Comparison of ENCODE assay signal across 1 cellular context in genomic region chr10:118108194-118109026, GRCh38.
TF ChIP-seq lines count a peak whose summit lies in the region.

No MANE protein-coding gene starts in this region.

TF ChIP-seq in HEK293, 187 proteins besides CTCF, POLR2A, EP300 and RAD21 (continued from another document and continues in another):
- TF ChIP-seq TSHZ1 (tag by site-specific recombination; IDR thresholded peaks at IDR 0.05; ENCODE audit: borderline replicate concordance) = 0 out of 2 replicates have a peak, but pooled peaks have one; percentile 54
- no peak for TF ChIP-seq ZNF274 (IDR thresholded peaks at IDR 0.05; ENCODE audit: low read length)
- TF ChIP-seq ZNF274 (tag by site-specific recombination; IDR thresholded peaks at IDR 0.05; ENCODE audit: borderline replicate concordance) = no peak
- TF ChIP-seq PBX3 (CRISPR knock-in tag; IDR thresholded peaks at IDR 0.05) = no peak
- peak; percentile 56; the same call in 1 of the 2 replicates for TF ChIP-seq GFI1B (tag by site-specific recombination; IDR thresholded peaks at IDR 0.05)
- TF ChIP-seq ZBTB8A (tag by site-specific recombination; IDR thresholded peaks at IDR 0.05) = 0 out of 2 replicates have a peak, but pooled peaks have one; percentile 47
- peak; percentile 49; the same call in 1 of the 2 replicates for TF ChIP-seq FEZF1 (tag by site-specific recombination; IDR thresholded peaks at IDR 0.05)
- TF ChIP-seq, protein P1, sequence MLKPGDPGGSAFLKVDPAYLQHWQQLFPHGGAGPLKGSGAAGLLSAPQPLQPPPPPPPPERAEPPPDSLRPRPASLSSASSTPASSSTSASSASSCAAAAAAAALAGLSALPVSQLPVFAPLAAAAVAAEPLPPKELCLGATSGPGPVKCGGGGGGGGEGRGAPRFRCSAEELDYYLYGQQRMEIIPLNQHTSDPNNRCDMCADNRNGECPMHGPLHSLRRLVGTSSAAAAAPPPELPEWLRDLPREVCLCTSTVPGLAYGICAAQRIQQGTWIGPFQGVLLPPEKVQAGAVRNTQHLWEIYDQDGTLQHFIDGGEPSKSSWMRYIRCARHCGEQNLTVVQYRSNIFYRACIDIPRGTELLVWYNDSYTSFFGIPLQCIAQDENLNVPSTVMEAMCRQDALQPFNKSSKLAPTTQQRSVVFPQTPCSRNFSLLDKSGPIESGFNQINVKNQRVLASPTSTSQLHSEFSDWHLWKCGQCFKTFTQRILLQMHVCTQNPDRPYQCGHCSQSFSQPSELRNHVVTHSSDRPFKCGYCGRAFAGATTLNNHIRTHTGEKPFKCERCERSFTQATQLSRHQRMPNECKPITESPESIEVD (tag by site-specific recombination; IDR thresholded peaks at IDR 0.05) = peak; percentile 95
- 0 out of 2 replicates have a peak, but pooled peaks have one; percentile 25 for TF ChIP-seq PRDM1 (tag by site-specific recombination; IDR thresholded peaks at IDR 0.05)
- TF ChIP-seq, protein P2, sequence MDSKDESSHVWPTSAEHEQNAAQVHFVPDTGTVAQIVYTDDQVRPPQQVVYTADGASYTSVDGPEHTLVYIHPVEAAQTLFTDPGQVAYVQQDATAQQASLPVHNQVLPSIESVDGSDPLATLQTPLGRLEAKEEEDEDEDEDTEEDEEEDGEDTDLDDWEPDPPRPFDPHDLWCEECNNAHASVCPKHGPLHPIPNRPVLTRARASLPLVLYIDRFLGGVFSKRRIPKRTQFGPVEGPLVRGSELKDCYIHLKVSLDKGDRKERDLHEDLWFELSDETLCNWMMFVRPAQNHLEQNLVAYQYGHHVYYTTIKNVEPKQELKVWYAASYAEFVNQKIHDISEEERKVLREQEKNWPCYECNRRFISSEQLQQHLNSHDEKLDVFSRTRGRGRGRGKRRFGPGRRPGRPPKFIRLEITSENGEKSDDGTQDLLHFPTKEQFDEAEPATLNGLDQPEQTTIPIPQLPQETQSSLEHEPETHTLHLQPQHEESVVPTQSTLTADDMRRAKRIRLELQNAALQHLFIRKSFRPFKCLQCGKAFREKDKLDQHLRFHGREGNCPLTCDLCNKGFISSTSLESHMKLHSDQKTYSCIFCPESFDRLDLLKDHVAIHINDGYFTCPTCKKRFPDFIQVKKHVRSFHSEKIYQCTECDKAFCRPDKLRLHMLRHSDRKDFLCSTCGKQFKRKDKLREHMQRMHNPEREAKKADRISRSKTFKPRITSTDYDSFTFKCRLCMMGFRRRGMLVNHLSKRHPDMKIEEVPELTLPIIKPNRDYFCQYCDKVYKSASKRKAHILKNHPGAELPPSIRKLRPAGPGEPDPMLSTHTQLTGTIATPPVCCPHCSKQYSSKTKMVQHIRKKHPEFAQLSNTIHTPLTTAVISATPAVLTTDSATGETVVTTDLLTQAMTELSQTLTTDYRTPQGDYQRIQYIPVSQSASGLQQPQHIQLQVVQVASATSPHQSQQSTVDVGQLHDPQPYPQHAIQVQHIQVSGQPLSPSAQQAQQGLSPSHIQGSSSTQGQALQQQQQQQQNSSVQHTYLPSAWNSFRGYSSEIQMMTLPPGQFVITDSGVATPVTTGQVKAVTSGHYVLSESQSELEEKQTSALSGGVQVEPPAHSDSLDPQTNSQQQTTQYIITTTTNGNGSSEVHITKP (tag by site-specific recombination; IDR thresholded peaks at IDR 0.05) = no peak
- TF ChIP-seq SALL2 (tag by site-specific recombination; IDR thresholded peaks at IDR 0.05; ENCODE audit: borderline replicate concordance) = no peak
- TF ChIP-seq IKZF3 (tag by site-specific recombination; IDR thresholded peaks at IDR 0.05) = 0 out of 2 replicates have a peak, but pooled peaks have one; percentile 10
- TF ChIP-seq, protein P3, sequence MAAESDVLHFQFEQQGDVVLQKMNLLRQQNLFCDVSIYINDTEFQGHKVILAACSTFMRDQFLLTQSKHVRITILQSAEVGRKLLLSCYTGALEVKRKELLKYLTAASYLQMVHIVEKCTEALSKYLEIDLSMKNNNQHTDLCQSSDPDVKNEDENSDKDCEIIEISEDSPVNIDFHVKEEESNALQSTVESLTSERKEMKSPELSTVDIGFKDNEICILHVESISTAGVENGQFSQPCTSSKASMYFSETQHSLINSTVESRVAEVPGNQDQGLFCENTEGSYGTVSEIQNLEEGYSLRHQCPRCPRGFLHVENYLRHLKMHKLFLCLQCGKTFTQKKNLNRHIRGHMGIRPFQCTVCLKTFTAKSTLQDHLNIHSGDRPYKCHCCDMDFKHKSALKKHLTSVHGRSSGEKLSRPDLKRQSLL (tag by site-specific recombination; IDR thresholded peaks at IDR 0.05) = peak; percentile 49; the same call in 1 of the 2 replicates
- TF ChIP-seq ZNF140 (tag by site-specific recombination; IDR thresholded peaks at IDR 0.05) = no peak
- TF ChIP-seq ZNF155 (tag by site-specific recombination; IDR thresholded peaks at IDR 0.05) = no peak
- no peak for TF ChIP-seq ZNF558 (tag by site-specific recombination; IDR thresholded peaks at IDR 0.05)
- TF ChIP-seq ZNF555 (tag by site-specific recombination; conservative IDR thresholded peaks at IDR 0.05) = no peak
- TF ChIP-seq GLI4 (tag by site-specific recombination; IDR thresholded peaks at IDR 0.05) = no peak
- TF ChIP-seq ZNF174 (tag by site-specific recombination; IDR thresholded peaks at IDR 0.05) = no peak
- no peak for TF ChIP-seq ZNF311 (tag by site-specific recombination; IDR thresholded peaks at IDR 0.05; ENCODE audit: borderline replicate concordance)
- TF ChIP-seq ZNF623 (tag by site-specific recombination; IDR thresholded peaks at IDR 0.05) = no peak
- no peak for TF ChIP-seq ZNF514 (tag by site-specific recombination; IDR thresholded peaks at IDR 0.05)
- TF ChIP-seq KLF17 (tag by site-specific recombination; IDR thresholded peaks at IDR 0.05) = no peak
- TF ChIP-seq BCL11A (tag by site-specific recombination; IDR thresholded peaks at IDR 0.05; ENCODE audit: low read depth) = no peak
- no peak for TF ChIP-seq HOXD13 (CRISPR knock-in tag; IDR thresholded peaks at IDR 0.05; ENCODE audit: borderline replicate concordance)
- peak; percentile 61 for TF ChIP-seq ZBTB20 (tag by site-specific recombination; IDR thresholded peaks at IDR 0.05)
- no peak for TF ChIP-seq ZNF248 (tag by site-specific recombination; IDR thresholded peaks at IDR 0.05)
- TF ChIP-seq ZNF214 (tag by site-specific recombination; IDR thresholded peaks at IDR 0.05; ENCODE audit: borderline replicate concordance) = no peak
- TF ChIP-seq ATF2 (tag by site-specific recombination; IDR thresholded peaks at IDR 0.05; ENCODE audit: low read depth) = no peak
- no peak for TF ChIP-seq YY1 (tag by site-specific recombination; IDR thresholded peaks at IDR 0.05)
- TF ChIP-seq KLF10 (tag by site-specific recombination; IDR thresholded peaks at IDR 0.05) = no peak
- TF ChIP-seq SP3 (tag by site-specific recombination; IDR thresholded peaks at IDR 0.05) = no peak
- TF ChIP-seq ZNF548 (tag by site-specific recombination; IDR thresholded peaks at IDR 0.05) = no peak
- peak; percentile 60 for TF ChIP-seq ZNF843 (tag by site-specific recombination; IDR thresholded peaks at IDR 0.05)
- TF ChIP-seq ZNF426 (tag by site-specific recombination; IDR thresholded peaks at IDR 0.05) = no peak
- no peak for TF ChIP-seq KLF9 (tag by site-specific recombination; IDR thresholded peaks at IDR 0.05; ENCODE audit: low read depth)
- no peak for TF ChIP-seq ZNF777 (tag by site-specific recombination; IDR thresholded peaks at IDR 0.05; ENCODE audit: borderline replicate concordance)
- TF ChIP-seq SP7 (tag by site-specific recombination; IDR thresholded peaks at IDR 0.05) = peak; percentile 89
- TF ChIP-seq OSR2 (tag by site-specific recombination; IDR thresholded peaks at IDR 0.05) = peak; percentile 70; the same call in 1 of the 2 replicates
- no peak for TF ChIP-seq ZNF768 (tag by site-specific recombination; IDR thresholded peaks at IDR 0.05)
- TF ChIP-seq ZNF146 (tag by site-specific recombination; IDR thresholded peaks at IDR 0.05) = no peak
- TF ChIP-seq REST (tag by site-specific recombination; IDR thresholded peaks at IDR 0.05) = no peak
- TF ChIP-seq ZNF394 (tag by site-specific recombination; IDR thresholded peaks at IDR 0.05; ENCODE audit: borderline replicate concordance) = peak; percentile 19; the same call in 1 of the 2 replicates
- TF ChIP-seq GLIS1 (tag by site-specific recombination; IDR thresholded peaks at IDR 0.05) = peak; percentile 81
- TF ChIP-seq, protein P4, sequence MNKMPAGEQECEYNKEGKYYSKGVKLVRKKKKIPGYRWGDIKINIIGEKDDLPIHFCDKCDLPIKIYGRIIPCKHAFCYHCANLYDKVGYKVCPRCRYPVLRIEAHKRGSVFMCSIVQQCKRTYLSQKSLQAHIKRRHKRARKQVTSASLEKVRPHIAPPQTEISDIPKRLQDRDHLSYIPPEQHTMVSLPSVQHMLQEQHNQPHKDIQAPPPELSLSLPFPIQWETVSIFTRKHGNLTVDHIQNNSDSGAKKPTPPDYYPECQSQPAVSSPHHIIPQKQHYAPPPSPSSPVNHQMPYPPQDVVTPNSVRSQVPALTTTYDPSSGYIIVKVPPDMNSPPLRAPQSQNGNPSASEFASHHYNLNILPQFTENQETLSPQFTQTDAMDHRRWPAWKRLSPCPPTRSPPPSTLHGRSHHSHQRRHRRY (tag by site-specific recombination; IDR thresholded peaks at IDR 0.05) = no peak
- TF ChIP-seq ZEB2 (tag by site-specific recombination; IDR thresholded peaks at IDR 0.05) = 0 out of 2 replicates have a peak, but pooled peaks have one; percentile 46
